ENCODE assay signal across 19 cellular contexts in genomic region chr7:103592187-103592586, GRCh38.
DNase-seq lines count a peak whose midpoint lies in the region; ATAC-seq, FAIRE-seq and TF ChIP-seq lines count a peak whose summit lies in the region.
"Had no signal": no experiment of that assay in that cellular context is flagged by ENCODE, and none has a peak within 500 bp of the region (broad histone marks: within the 10 kb centered on the region; RNA-seq: fewer than 3 reads in every experiment).

No MANE protein-coding gene starts in this region.

- H4K20me1 ChIP-seq in SK-N-SH (ENCODE audit: insufficient read depth) (no peaks in the 10 kb centered on the region), K562 (replicated peaks; ENCODE audit: control insufficient read depth, insufficient read depth, low read length) (no peaks in the 10 kb centered on the region)
- H4K20me1 ChIP-seq: BLaER1 treated with 17β-estradiol and CSF1 and Interleukin-3, amounts not matched to agents 10 nM and 100 nM had no signal

- no peaks in the 10 kb centered on the region for H3K9me1 ChIP-seq in K562 (ENCODE audit: control insufficient read depth, insufficient read depth, low read length)

- H3K4me2 ChIP-seq in SK-N-SH, result no peak overlapping the region
- H3K4me2 ChIP-seq in K562 (ENCODE audit: insufficient read depth, low read length), result no peak overlapping the region
- H3K4me2 ChIP-seq: A549; BLaER1 treated with 17β-estradiol and CSF1 and Interleukin-3, amounts not matched to agents 10 nM and 100 nM had no signal

- H3K36me3 ChIP-seq in SK-N-SH (replicated peaks in 1 of 2; ENCODE audit: control insufficient read depth in 1 of 2, insufficient read depth in 2 of 2, low read length in 1 of 2) (no peaks in the 10 kb centered on the region), K562 (ENCODE audit: control insufficient read depth, insufficient read depth, low read length) (peaks cover 7% of the 10 kb centered on the region; the same call in 2 of the 3 replicates)
- H3K36me3 ChIP-seq: BLaER1 treated with 17β-estradiol and CSF1 and Interleukin-3, amounts not matched to agents 10 nM and 100 nM had no signal

- no peaks in the 10 kb centered on the region for H3K9me2 ChIP-seq in SK-N-SH

- intact Hi-C loops in K562 (cut with micrococcal nuclease), result no loop called here

- TF ChIP-seq EP300 in SK-N-SH (IDR thresholded peaks at IDR 0.05; ENCODE audit: borderline replicate concordance in 1 of 2, low read depth in 1 of 2, low read length in 1 of 2) (no peak), K562 (IDR thresholded peaks at IDR 0.05; ENCODE audit: low read length) (no peak)

- no peak for FAIRE-seq in K562 (lab: Jason Lieb, UNC)
- FAIRE-seq: A549, D721Med, G401.6, GM12891, GM19239 had no signal

- DNase-seq in DMS53 (lab: John Stamatoyannopoulos, UW) (peak; percentile 14), DMS53 treated with DMSO at 0.1 percent for 48 hours (lab: John Stamatoyannopoulos, UW; ENCODE audit: unreplicated experiment) (no peak), SK-N-SH (no peak), K562 (ENCODE audit: extremely low read depth in 1 of 4, low spot score in 3 of 4) (no peak)
- DNase-seq: AML-193; Caco-2; Calu3; CD4-positive, alpha-beta T cell; CD8-positive, alpha-beta T cell; DMS79 treated with DMSO at 0.1 percent for 48 hours; GF-D8 had no signal

- H3K4me1 ChIP-seq in SK-N-SH (ENCODE audit: control insufficient read depth in 1 of 2, insufficient read depth in 2 of 2, low read depth in 1 of 2, low read length in 1 of 2) (no peaks in the 10 kb centered on the region), K562 (replicated peaks in 1 of 2; ENCODE audit: control insufficient read depth in 2 of 2, insufficient read depth in 2 of 2, low read length in 2 of 2) (no peaks in the 10 kb centered on the region)
- H3K4me1 ChIP-seq: A549; BLaER1 treated with 17β-estradiol and CSF1 and Interleukin-3, amounts not matched to agents 10 nM and 100 nM; Caco-2 had no signal

- TF ChIP-seq RAD21 in SK-N-SH (IDR thresholded peaks at IDR 0.05; ENCODE audit: low read length), result no peak
- no peak for TF ChIP-seq RAD21 in K562 (CRISPR knock-in tag; conservative IDR thresholded peaks at IDR 0.05 in 1 of 2, IDR thresholded peaks at IDR 0.05 in 1 of 2)

- H3K9me3 ChIP-seq in SK-N-SH, result no peaks in the 10 kb centered on the region
- no peaks in the 10 kb centered on the region for H3K9me3 ChIP-seq in K562 (replicated peaks; ENCODE audit: control insufficient read depth, insufficient read depth, low read depth, low read length)
- H3K9me3 ChIP-seq: A549; BLaER1 treated with 17β-estradiol and CSF1 and Interleukin-3, amounts not matched to agents 10 nM and 100 nM; Caco-2 had no signal

- H3K4me3 ChIP-seq in SK-N-SH (ENCODE audit: low read depth in 2 of 2, low read length in 1 of 2) (no peak overlapping the region), K562 (no peak overlapping the region)
- H3K4me3 ChIP-seq: A549; BLaER1 treated with 17β-estradiol and CSF1 and Interleukin-3, amounts not matched to agents 10 nM and 100 nM had no signal

- no peak overlapping the region for H2AFZ ChIP-seq in SK-N-SH (ENCODE audit: low read depth)
- H2AFZ ChIP-seq in K562 (ENCODE audit: low read depth, low read length), result no peak overlapping the region

- H3K9ac ChIP-seq in SK-N-SH, result no peak overlapping the region
- H3K9ac ChIP-seq in K562 (ENCODE audit: insufficient read depth in 1 of 2, low read depth in 2 of 2, low read length in 2 of 2), result no peak overlapping the region
- H3K9ac ChIP-seq: BLaER1 treated with 17β-estradiol and CSF1 and Interleukin-3, amounts not matched to agents 10 nM and 100 nM had no signal

- POLR2A ChIA-PET in SK-N-SH (lab: Yijun Ruan, JAX), result no interaction called here
- POLR2A ChIA-PET in K562 (lab: Yijun Ruan, JAX), result interaction anchor here (0.5 to 1.1 kb wide), 2 partner anchors 13 to 27 kb away, joined by 3 to 4 read pairs; no protein-coding TSS in a partner anchor

- BruUV-seq in K562 (replicated peaks; lab: Mats Ljungman, UMichigan), result no TSS peak

- H3F3A ChIP-seq in SK-N-SH (replicated peaks; ENCODE audit: insufficient read depth), result no peaks in the 10 kb centered on the region

- H3K27ac ChIP-seq in SK-N-SH (ENCODE audit: low read depth in 2 of 2, low read length in 1 of 2) (no peak overlapping the region), K562 (ENCODE audit: extremely low read depth, low read depth, low read length) (no peak overlapping the region)
- H3K27ac ChIP-seq: A549; BLaER1 treated with 17β-estradiol and CSF1 and Interleukin-3, amounts not matched to agents 10 nM and 100 nM; C4-2B had no signal

- no peak for ATAC-seq in SK-N-SH treated with all-trans-retinoic acid at 6 μM for 48 hours
- ATAC-seq in K562, result no peak
- ATAC-seq: A549; CD8-positive, alpha-beta T cell had no signal

- in situ Hi-C loops in K562 (cut with MboI), result no loop called here

- 54% methylated on average over 1 of the region's 1 CpG for WGBS in SK-N-SH (ENCODE audit: low lambda C conversion rate)
- WGBS in K562 (ENCODE audit: insufficient coverage, low coverage, missing lambda C conversion rate), result 93% methylated on average over 1 of the region's 1 CpG

- CTCF ChIA-PET in SK-N-SH (lab: Yijun Ruan, JAX) (interaction anchor here (0.9 to 3.4 kb wide), 3 partner anchors 11 to 19 kb away, joined by 3 to 20 read pairs (median 19); no protein-coding TSS in a partner anchor), K562 (lab: Yijun Ruan, JAX; ENCODE audit: low intra/inter-chr PET ratio) (no interaction called here)

- H3K79me2 ChIP-seq in SK-N-SH (ENCODE audit: insufficient read depth) (no peaks in the 10 kb centered on the region), K562 (ENCODE audit: control insufficient read depth, insufficient read depth, low read length) (no peaks in the 10 kb centered on the region)

- TF ChIP-seq POLR2A in K562 (conservative IDR thresholded peaks at IDR 0.05), result no peak

- TF ChIP-seq CTCF in SK-N-SH (IDR thresholded peaks at IDR 0.05) (no peak), K562 (IDR thresholded peaks at IDR 0.05 in 2 of 3, conservative IDR thresholded peaks at IDR 0.05 in 1 of 3; ENCODE audit: insufficient read depth in 2 of 3, low read depth in 1 of 3, low read length in 3 of 3) (no peak)

- 0 out of 2 replicates have a peak, but pooled peaks cover under 1% of the 10 kb centered on the region for H3K27me3 ChIP-seq in SK-N-SH (ENCODE audit: insufficient read depth)
- no peaks in the 10 kb centered on the region for H3K27me3 ChIP-seq in K562 (ENCODE audit: control insufficient read depth in 2 of 2, insufficient read depth in 2 of 2, low read length in 2 of 2)
- H3K27me3 ChIP-seq: BLaER1 treated with 17β-estradiol and CSF1 and Interleukin-3, amounts not matched to agents 10 nM and 100 nM had no signal

TF ChIP-seq in SK-N-SH treated with all-trans-retinoic acid at 6 μM for 48 hours, 23 proteins besides CTCF, POLR2A, EP300 and RAD21:
- TF ChIP-seq ISL1 (CRISPR knock-in tag; IDR thresholded peaks at IDR 0.05), result no peak
- peak; percentile 37; the same call in 1 of the 2 replicates for TF ChIP-seq ZNF8 (CRISPR knock-in tag; IDR thresholded peaks at IDR 0.05)

TF ChIP-seq in SK-N-SH, 30 proteins besides CTCF, POLR2A, EP300 and RAD21 (continues in another document):
- no peak for TF ChIP-seq MEF2A (IDR thresholded peaks at IDR 0.05; ENCODE audit: borderline replicate concordance, low read depth)
- no peak for TF ChIP-seq RCOR1 (IDR thresholded peaks at IDR 0.05; ENCODE audit: low read length)
- TF ChIP-seq FOXM1 (IDR thresholded peaks at IDR 0.05; ENCODE audit: low read depth), result no peak
- TF ChIP-seq POLR2AphosphoS5 (IDR thresholded peaks at IDR 0.05; ENCODE audit: low read depth, low read length), result no peak
- TF ChIP-seq YY1 (IDR thresholded peaks at IDR 0.05; ENCODE audit: low read depth), result no peak
- TF ChIP-seq PBX3 (IDR thresholded peaks at IDR 0.05), result no peak
- no peak for TF ChIP-seq MXI1 (IDR thresholded peaks at IDR 0.05; ENCODE audit: low read depth, low read length)

TF ChIP-seq in K562, 482 proteins besides CTCF, POLR2A, EP300 and RAD21:
- no peak for TF ChIP-seq ZBTB33 (CRISPR knock-in tag; IDR thresholded peaks at IDR 0.05)
- TF ChIP-seq ZNF146 (CRISPR knock-in tag; IDR thresholded peaks at IDR 0.05; ENCODE audit: unreplicated experiment), result peak; percentile 86
- no peak for TF ChIP-seq PHF20 (IDR thresholded peaks at IDR 0.05; ENCODE audit: partially characterized antibody)
- no peak for TF ChIP-seq SRSF7 (optimal IDR thresholded peaks at IDR 0.05; ENCODE audit: low read depth, low read length)
TF ChIP-seq in K562: peak in this region for 1.
